33 cellular contexts compared by ENCODE assay signal in the genomic region with DNA sequence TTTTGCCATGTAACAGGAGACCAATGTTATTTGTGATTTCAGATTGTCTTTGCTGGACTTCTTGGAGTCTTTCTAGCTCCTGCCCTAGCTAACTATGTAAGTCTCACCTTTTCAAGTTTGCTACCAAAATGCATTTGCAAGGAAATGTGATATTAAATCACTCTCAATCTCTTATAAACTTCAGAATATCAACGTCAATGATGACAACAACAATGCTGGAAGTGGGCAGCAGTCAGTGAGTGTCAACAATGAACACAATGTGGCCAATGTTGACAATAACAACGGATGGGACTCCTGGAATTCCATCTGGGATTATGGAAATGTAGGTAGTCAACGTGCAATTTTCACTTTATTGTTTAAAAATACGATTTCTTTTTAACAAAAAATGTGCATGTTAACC. TPM values are rescaled to one million over a fixed set of nuclear protein-coding genes. Genes with fewer than 3 reads are reported as not detected.
"Had no signal": no experiment of that assay in that cellular context is flagged by ENCODE, and none has a peak within 500 bp of the region (broad histone marks: within the 10 kb centered on the region; RNA-seq: fewer than 3 reads in every experiment).

No MANE protein-coding gene starts in this region.

- H3K27ac ChIP-seq: colonic mucosa, epithelial cell of prostate, gastroesophageal sphincter, heart left ventricle, hepatocyte, left lung, neural progenitor cell, parathyroid adenoma, suprapubic skin, transverse colon had no signal

- DNase-seq: colonic mucosa; effector CD8-positive, alpha-beta T cell; endodermal cell; foreskin fibroblast; heart left ventricle; left cardiac atrium; left lung; mesenchymal stem cell; mucosa of descending colon; naive thymus-derived CD4-positive, alpha-beta T cell; stimulated activated CD4-positive, alpha-beta T cell treated with anti-CD3 and anti-CD28 coated beads, Interleukin-12 subunit alpha, Interleukin-12 subunit beta, amount 100 ng/mL, for 4 hours; stimulated activated CD4-positive, alpha-beta T cell treated with anti-CD3 and anti-CD28 coated beads, Interleukin-1b, Interleukin-23, amount 100 ng/mL, for 48 hours; stimulated activated CD4-positive, alpha-beta T cell treated with anti-CD3 and anti-CD28 coated beads, Interleukin-4, amount 100 ng/mL, for 1 hour; stimulated activated CD8-positive, alpha-beta memory T cell treated with anti-CD3 and anti-CD28 coated beads, Interleukin-4, amount 100 ng/mL, for 48 hours; stimulated activated naive CD4-positive, alpha-beta T cell; stimulated activated naive CD8-positive, alpha-beta T cell treated with anti-CD3 and anti-CD28 coated beads, Interleukin-15, amount 100 ng/mL, for 72 hours; transverse colon had no signal

- ATAC-seq: esophagus mucosa; gastroesophageal sphincter; heart left ventricle; left cardiac atrium; left lung; mucosa of descending colon; naive thymus-derived CD4-positive, alpha-beta T cell; sciatic nerve; stimulated activated naive CD8-positive, alpha-beta T cell treated with anti-CD3 and anti-CD28 coated beads, Interleukin-15, amount 100 ng/mL, for 72 hours had no signal

- H3K4me2 ChIP-seq: hepatocyte, neural progenitor cell, smooth muscle cell had no signal

- H3K4me3 ChIP-seq: colonic mucosa, gastroesophageal sphincter, heart left ventricle, hepatocyte, left lung, mucosa of descending colon, neural progenitor cell, smooth muscle cell, suprapubic skin, transverse colon had no signal

- H3K27me3 ChIP-seq: colonic mucosa, gastroesophageal sphincter, left lung, neural progenitor cell had no signal

- H3K9me3 ChIP-seq: colonic mucosa, gastroesophageal sphincter, heart left ventricle, left lung, mucosa of descending colon, suprapubic skin, transverse colon had no signal

- H3K79me2 ChIP-seq: hepatocyte, parathyroid adenoma had no signal

- H3K4me1 ChIP-seq: colonic mucosa, gastroesophageal sphincter, left lung, neural progenitor cell, parathyroid adenoma, suprapubic skin, transverse colon had no signal

- H3K36me3 ChIP-seq: colonic mucosa, gastroesophageal sphincter, heart left ventricle, left lung, neural progenitor cell, suprapubic skin, transverse colon had no signal

- H2AFZ ChIP-seq: hepatocyte, neural progenitor cell, parathyroid adenoma had no signal

- H3K9ac ChIP-seq: neural progenitor cell, parathyroid adenoma had no signal

RNA-seq across cellular contexts. Expression of gene GKN1, which starts 3.0 kb away (rescaled TPM):
- total RNA-seq: colonic mucosa; endodermal cell; esophagus mucosa; heart left ventricle; left cardiac atrium; left lung; lower leg skin; lung microvascular endothelial cell; mesothelial cell of epicardium; mucosa of descending colon; naive thymus-derived CD4-positive, alpha-beta T cell; osteoblast; progenitor cell of endocrine pancreas; sciatic nerve; smooth muscle cell; suprapubic skin; transverse colon; ureter had no signal
- polyA plus RNA-seq: heart left ventricle; naive thymus-derived CD4-positive, alpha-beta T cell; smooth muscle cell had no signal

RNA-seq across cellular contexts. Expression of gene GKN2, which starts 24.8 kb away (rescaled TPM):
- total RNA-seq: endodermal cell; esophagus mucosa; gastroesophageal sphincter; heart left ventricle; hepatocyte; kidney epithelial cell; left cardiac atrium; lower leg skin; lung microvascular endothelial cell; mesothelial cell of epicardium; mucosa of descending colon; naive thymus-derived CD4-positive, alpha-beta T cell; osteoblast; progenitor cell of endocrine pancreas; sciatic nerve; smooth muscle cell; suprapubic skin; transverse colon; ureter had no signal
- polyA plus RNA-seq: heart left ventricle; hepatocyte; naive thymus-derived CD4-positive, alpha-beta T cell; smooth muscle cell had no signal

RNA-seq across cellular contexts. Expression of gene ANTXR1, which starts 35.5 kb away (rescaled TPM):
- total RNA-seq: naive thymus-derived CD4-positive, alpha-beta T cell had no signal
